ENCODE assay signal across 1 cellular context in genomic region chr9:98341157-98342102, GRCh38.
TF ChIP-seq lines count a peak whose summit lies in the region.

No MANE protein-coding gene starts in this region.

TF ChIP-seq in K562, 482 proteins besides CTCF, POLR2A, EP300 and RAD21 (continued from another document and continues in another):
- TF ChIP-seq CHAMP1 (IDR thresholded peaks at IDR 0.05) (peak; percentile 56; the same call in 1 of the 2 replicates), ATF2 (CRISPR knock-in tag; IDR thresholded peaks at IDR 0.05) (no peak), POLR2H (tag; IDR thresholded peaks at IDR 0.05; ENCODE audit: low read depth) (0 out of 2 replicates have a peak, but pooled peaks have one; percentile 39), MAFK (IDR thresholded peaks at IDR 0.05; ENCODE audit: low read length) (peak; percentile 72), RBBP5 (IDR thresholded peaks at IDR 0.05; ENCODE audit: borderline replicate concordance, insufficient read depth, low read length, poor library complexity, severe bottlenecking) (peak; percentile 41), RCOR1 (IDR thresholded peaks at IDR 0.05; ENCODE audit: borderline replicate concordance in 1 of 2, low read depth in 2 of 2, low read length in 2 of 2) (peak; percentile 37 to 94; a peak in 2 of 4 replicates), NBN (IDR thresholded peaks at IDR 0.05; ENCODE audit: low read depth) (peak; percentile 92), CHCHD3 (CRISPR knock-in tag; IDR thresholded peaks at IDR 0.05) (no peak), NR4A1 (CRISPR knock-in tag; IDR thresholded peaks at IDR 0.05) (no peak), NR4A1 (tag; IDR thresholded peaks at IDR 0.05) (peak; percentile 74; the same call in 1 of the 2 replicates), GABPA (tag; conservative IDR thresholded peaks at IDR 0.05; ENCODE audit: low read depth) (peak; percentile 69), ZNF24 (IDR thresholded peaks at IDR 0.05) (peak; percentile 67), HOMEZ (CRISPR knock-in tag; IDR thresholded peaks at IDR 0.05) (0 out of 2 replicates have a peak, but pooled peaks have one; percentile 51), RREB1 (CRISPR knock-in tag; IDR thresholded peaks at IDR 0.05) (0 out of 2 replicates have a peak, but pooled peaks have one; percentile 1), FOXK2 (conservative IDR thresholded peaks at IDR 0.05 in 1 of 2, IDR thresholded peaks at IDR 0.05 in 1 of 2; ENCODE audit: low read depth in 2 of 2) (0 out of 4 replicates have a peak, but pooled peaks have one; percentile 41 to 43), MAFG (tag; conservative IDR thresholded peaks at IDR 0.05) (peak; percentile 85), E2F8 (IDR thresholded peaks at IDR 0.05; ENCODE audit: low read depth, partially characterized antibody) (peak; percentile 43), HMBOX1 (IDR thresholded peaks at IDR 0.05) (peak; percentile 72; the same call in 1 of the 2 replicates), GATAD2A (IDR thresholded peaks at IDR 0.05) (peak; percentile 86; the same call in 1 of the 2 replicates), GATA2 (CRISPR knock-in tag; IDR thresholded peaks at IDR 0.05) (peak; percentile 61), JUND (IDR thresholded peaks at IDR 0.05; ENCODE audit: borderline replicate concordance, low read depth, low read length) (peak; percentile 74; the same call in 1 of the 2 replicates), JUND (tag; IDR thresholded peaks at IDR 0.05; ENCODE audit: borderline replicate concordance, low read depth, low read length) (peak; percentile 50; the same call in 1 of the 3 replicates), CXXC5 (CRISPR knock-in tag; IDR thresholded peaks at IDR 0.05) (peak; percentile 82), MEF2D (tag; conservative IDR thresholded peaks at IDR 0.05; ENCODE audit: low read depth) (0 out of 2 replicates have a peak, but pooled peaks have one; percentile 43), PKNOX1 (IDR thresholded peaks at IDR 0.05) (peak; percentile 24; the same call in 1 of the 2 replicates)
